In the genomic region with DNA sequence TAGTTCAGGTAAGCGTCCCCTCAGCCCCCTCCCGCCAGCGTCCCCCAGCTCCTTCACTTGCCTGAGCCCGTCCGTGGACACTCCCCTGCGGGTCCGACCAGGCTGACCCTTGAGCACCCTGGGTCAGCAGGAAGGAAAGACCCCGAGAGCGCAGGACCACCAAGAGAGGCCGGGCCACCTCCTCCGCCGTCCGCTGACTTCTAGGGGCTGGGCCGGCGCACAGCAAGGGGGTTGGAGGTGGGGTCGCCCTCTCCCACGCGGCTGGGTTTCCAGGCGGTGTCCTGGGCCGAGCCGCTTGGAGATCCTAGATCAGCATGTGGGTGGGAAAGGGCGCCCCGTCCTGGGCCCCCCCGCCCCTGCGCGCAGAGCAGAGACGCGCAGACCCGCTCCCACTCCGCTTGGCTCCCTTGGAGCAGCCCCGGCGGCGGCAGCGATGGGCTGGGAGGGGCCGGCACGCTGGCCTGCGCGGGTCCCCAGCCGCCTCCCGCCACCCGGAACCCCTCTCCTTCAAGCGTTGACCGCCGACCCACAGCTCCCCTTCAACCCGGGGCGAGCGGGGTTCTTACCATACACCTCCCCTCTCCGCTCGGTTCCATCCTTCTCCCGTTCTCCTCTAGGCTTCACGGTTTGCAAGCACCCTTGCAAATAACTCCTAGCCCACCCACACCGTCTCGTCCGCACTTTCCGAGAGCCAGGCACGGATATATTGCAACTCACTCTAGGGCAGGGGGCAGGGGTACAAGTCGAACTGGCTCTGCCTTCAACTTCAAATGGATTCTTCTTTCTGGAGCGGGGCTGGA, we compare ENCODE assay signal across 1 cellular context.
TF ChIP-seq lines count a peak whose summit lies in the region.

No MANE protein-coding gene starts in this region.

TF ChIP-seq in endothelial cell of umbilical vein, 7 proteins besides CTCF, POLR2A, EP300 and RAD21:
- no peak for TF ChIP-seq MYC (IDR thresholded peaks at IDR 0.05; ENCODE audit: low read depth, low read length)
- peak; percentile 81 for TF ChIP-seq EZH2 (IDR thresholded peaks at IDR 0.05; ENCODE audit: borderline replicate concordance, low read depth, low read length, severe bottlenecking)
